9 cellular contexts compared by ENCODE assay signal in the genomic region with DNA sequence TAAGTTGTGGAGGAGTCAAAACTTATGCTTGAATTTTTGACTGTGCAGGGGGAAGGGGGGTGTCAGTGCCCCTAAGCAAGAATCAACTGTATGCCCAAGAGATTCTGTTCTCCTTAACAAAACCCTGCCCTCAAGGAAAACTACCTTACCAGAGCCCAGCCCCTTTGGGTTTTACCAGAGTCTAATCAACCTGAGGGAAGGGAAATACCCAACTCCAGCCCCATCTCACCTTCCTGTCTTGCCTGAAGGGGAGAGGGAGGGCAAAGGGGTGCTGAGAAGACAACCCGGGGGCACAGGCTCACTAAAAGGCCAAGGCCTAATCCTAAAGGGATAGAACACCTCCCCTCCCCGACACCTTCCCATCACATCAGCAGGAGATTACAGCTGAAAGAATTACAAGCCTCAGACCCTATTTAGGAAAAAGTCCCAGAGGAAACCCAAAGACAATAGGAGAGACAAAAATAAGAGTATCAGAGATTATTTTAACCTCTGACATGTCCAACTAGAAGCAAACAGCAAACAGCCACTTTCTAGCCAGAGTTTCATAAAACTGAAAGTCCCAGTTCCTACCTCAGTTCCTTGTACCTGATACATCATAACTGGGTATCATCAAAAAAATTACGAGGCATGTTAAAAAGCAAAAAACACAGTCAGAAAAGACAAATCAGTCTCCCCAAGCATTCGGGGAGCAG. TPM values are rescaled to one million over a fixed set of nuclear protein-coding genes. Genes with fewer than 3 reads are reported as not detected.
DNase-seq lines count a peak whose midpoint lies in the region; ATAC-seq and TF ChIP-seq lines count a peak whose summit lies in the region.
"Had no signal": no experiment of that assay in that cellular context is flagged by ENCODE, and none has a peak within 500 bp of the region (broad histone marks: within the 10 kb centered on the region; RNA-seq: fewer than 3 reads in every experiment).

No MANE protein-coding gene starts in this region.

- H3K9me2 ChIP-seq in PC-3 (replicated peaks; ENCODE audit: low read length) = no peaks in the 10 kb centered on the region

- no peaks in the 10 kb centered on the region for H4K20me1 ChIP-seq in PC-3 (ENCODE audit: low read length)

- H3K4me2 ChIP-seq in PC-3 (ENCODE audit: low read length) = no peak overlapping the region
- H3K4me2 ChIP-seq: hepatocyte had no signal

- no peaks in the 10 kb centered on the region for H3K36me3 ChIP-seq in PC-3 (ENCODE audit: low read depth, low read length)

- no peaks in the 10 kb centered on the region for H3K9me3 ChIP-seq in PC-3 (ENCODE audit: low read length)

- H3K9me3 Mint-ChIP-seq in natural killer cell treated with Interleukin-12 subunit alpha and Interleukin-12 subunit beta and Interleukin-15 and Interleukin-18, amount 100 ng/mL, for 72 hours = no peaks in the 10 kb centered on the region

- CTCF ChIA-PET in PC-3 (lab: Charles Lee) = no interaction called here

- POLR2A ChIA-PET in PC-3 (lab: Charles Lee; ENCODE audit: unreplicated experiment) = no interaction called here

- no peak overlapping the region for H3K9ac ChIP-seq in PC-3 (ENCODE audit: low read length)

- H3K27ac ChIP-seq in PC-3 (ENCODE audit: low read length) = 0 out of 2 replicates have a peak overlapping the region, but pooled peaks have one; percentile 29

- BruUV-seq in PC-3 (replicated peaks; lab: Mats Ljungman, UMichigan) = no TSS peak

- DNase-seq in PC-3 = no peak
- DNase-seq in natural killer cell treated with Interleukin-12 subunit alpha and Interleukin-12 subunit beta and Interleukin-15 and Interleukin-18, amount 100 ng/mL, for 72 hours (ENCODE audit: low spot score) = no peak
- no peak for DNase-seq in D341Med (ENCODE audit: low spot score)
- DNase-seq in NCI-H2227 treated with DMSO at 0.1 percent for 48 hours (lab: John Stamatoyannopoulos, UW) = no peak

- peaks cover 23 to 28% of the 10 kb centered on the region in 2 donors for H3K4me1 Mint-ChIP-seq in natural killer cell treated with Interleukin-12 subunit alpha and Interleukin-12 subunit beta and Interleukin-15 and Interleukin-18, amount 100 ng/mL, for 72 hours (ENCODE audit: low read depth in 2 of 2)

- H3K79me2 ChIP-seq in PC-3 (ENCODE audit: low read length) = no peaks in the 10 kb centered on the region
- H3K79me2 ChIP-seq: hepatocyte had no signal

- peak overlapping the region; percentile 86 to 89 for H3K27ac Mint-ChIP-seq in natural killer cell treated with Interleukin-12 subunit alpha and Interleukin-12 subunit beta and Interleukin-15 and Interleukin-18, amount 100 ng/mL, for 72 hours

- no peak overlapping the region for H2AFZ ChIP-seq in PC-3 (ENCODE audit: low read length)

- H3K4me1 ChIP-seq in PC-3 (ENCODE audit: insufficient read depth, low read length) = peaks cover 15% of the 10 kb centered on the region; the same call in 1 of the 2 replicates

- ATAC-seq in GM18517 (IDR thresholded peaks at IDR 0.05; ENCODE audit: unreplicated experiment) (peak; percentile 34), GM21529 (IDR thresholded peaks at IDR 0.05; ENCODE audit: unreplicated experiment) (peak; percentile 50), PC-3 (no peak), HG03521 (IDR thresholded peaks at IDR 0.05; ENCODE audit: unreplicated experiment) (no peak)
- no peak for ATAC-seq in natural killer cell treated with Interleukin-12 subunit alpha and Interleukin-12 subunit beta and Interleukin-15 and Interleukin-18, amount 100 ng/mL, for 72 hours

- intact Hi-C loops in PC-3 (cut with micrococcal nuclease) = no loop called here

- H3F3A ChIP-seq in PC-3 (ENCODE audit: low read length, unreplicated experiment) = no peaks in the 10 kb centered on the region

- no peaks in the 10 kb centered on the region for H3K36me3 Mint-ChIP-seq in natural killer cell treated with Interleukin-12 subunit alpha and Interleukin-12 subunit beta and Interleukin-15 and Interleukin-18, amount 100 ng/mL, for 72 hours

- H3K4me3 ChIP-seq in PC-3 (ENCODE audit: low read length) = no peak overlapping the region
- H3K4me3 ChIP-seq: hepatocyte had no signal

- peaks cover 7% of the 10 kb centered on the region; the same call in 1 of the 2 replicates for H3K27me3 ChIP-seq in PC-3 (ENCODE audit: low read length)
- H3K27me3 ChIP-seq: hepatocyte had no signal

- H3K27me3 Mint-ChIP-seq in natural killer cell treated with Interleukin-12 subunit alpha and Interleukin-12 subunit beta and Interleukin-15 and Interleukin-18, amount 100 ng/mL, for 72 hours = no peaks in the 10 kb centered on the region

- no peak for TF ChIP-seq CTCF in PC-3 (conservative IDR thresholded peaks at IDR 0.05; ENCODE audit: low read depth, low read length)

- peak overlapping the region; percentile 82 for H3K4me3 Mint-ChIP-seq in natural killer cell treated with Interleukin-12 subunit alpha and Interleukin-12 subunit beta and Interleukin-15 and Interleukin-18, amount 100 ng/mL, for 72 hours

RNA-seq across cellular contexts. Expression of gene C7orf33, which starts 26.8 kb away (rescaled TPM):
- total RNA-seq in PC-3 (2014; rRNA removed) = not detected in 2 replicates
- not detected for total RNA-seq in natural killer cell treated with Interleukin-12 subunit alpha and Interleukin-12 subunit beta and Interleukin-15 and Interleukin-18, amount 100 ng/mL, for 72 hours
- total RNA-seq: hepatocyte, posterior vena cava had no signal

Comparison
In these comparisons a context has a peak if more than half of its experiments do, and no peak if none do; other contexts are left out.
1. ATAC-seq: peak in GM18517 (single experiment) and GM21529 (single experiment); none in PC-3 (single experiment), natural killer cell treated with Interleukin-12 subunit alpha and Interleukin-12 subunit beta and Interleukin-15 and Interleukin-18, amount 100 ng/mL, for 72 hours (0 of 2) and HG03521 (single experiment).